ENCODE assay signal across 13 cellular contexts in genomic region chr1:43383449-43383848, GRCh38. TPM values are rescaled to one million over a fixed set of nuclear protein-coding genes. Genes with fewer than 3 reads are reported as not detected.
A peak's percentile ranks its signal among the peaks of the same experiment; 100 is the strongest.
DNase-seq lines count a peak whose midpoint lies in the region; ATAC-seq, FAIRE-seq and TF ChIP-seq lines count a peak whose summit lies in the region.
"Had no signal": no experiment of that assay in that cellular context is flagged by ENCODE, and none has a peak within 500 bp of the region (broad histone marks: within the 10 kb centered on the region; RNA-seq: fewer than 3 reads in every experiment).

No MANE protein-coding gene starts in this region.

- H3K14ac ChIP-seq in H9 (ENCODE audit: insufficient read depth, low read length), result no peak overlapping the region

- H2BK120ac ChIP-seq in H9 (ENCODE audit: low read depth, low read length, poor library complexity, severe bottlenecking), result no peak overlapping the region

- H3K9me3 ChIP-seq in H9 (ENCODE audit: control insufficient read depth, low read depth, low read length) (no peaks in the 10 kb centered on the region), heart right ventricle (no peaks in the 10 kb centered on the region)
- H3K9me3 ChIP-seq: esophagus muscularis mucosa, HAP-1, thyroid gland had no signal

- intact Hi-C loops in heart right ventricle (cut with DNase I), result loop anchor here in 6 of 10 donors (1.0 to 10.0 kb wide), 5 partner anchors 145 to 157 kb away; no protein-coding TSS in a partner anchor

- no peak overlapping the region for H2BK15ac ChIP-seq in H9 (ENCODE audit: low read depth, low read length)

- H3K9me3 Mint-ChIP-seq in H9, result no peaks in the 10 kb centered on the region
- no peaks in the 10 kb centered on the region for H3K9me3 Mint-ChIP-seq in progenitor cell of endocrine pancreas (ENCODE audit: low read depth)

- H3K27ac Mint-ChIP-seq in H9 (no peak overlapping the region), progenitor cell of endocrine pancreas (no peak overlapping the region)

- H3K36me3 ChIP-seq in heart right ventricle, result peaks cover 0 to 90% (median 43%) of the 10 kb centered on the region in 9 donors

- no peak overlapping the region for H3T11ph ChIP-seq in H9 (ENCODE audit: low read length)

- no peaks in the 10 kb centered on the region for H3K79me1 ChIP-seq in H9 (ENCODE audit: insufficient read depth, low read depth, low read length, poor library complexity, severe bottlenecking)

- no peak for FAIRE-seq in HTR-8/SVneo (lab: Jason Lieb, UNC)
- FAIRE-seq: islet of Langerhans had no signal

- H2BK20ac ChIP-seq in H9 (ENCODE audit: low read depth, low read length, poor library complexity, severe bottlenecking), result no peak overlapping the region

- peaks cover 5 to 61% (median 39%) of the 10 kb centered on the region in 3 experiments; a peak in 6 of 7 replicates for H3K36me3 Mint-ChIP-seq in H9 (ENCODE audit: insufficient read depth in 1 of 3, low read depth in 3 of 3)
- peaks cover 7% of the 10 kb centered on the region for H3K36me3 Mint-ChIP-seq in progenitor cell of endocrine pancreas (ENCODE audit: insufficient read depth)

- no peak overlapping the region for H2BK12ac ChIP-seq in H9 (ENCODE audit: insufficient read length, low read depth, low read length)

- H3K4me2 ChIP-seq in H9 (ENCODE audit: insufficient read depth, insufficient read length, low read length), result no peak overlapping the region

- no peak overlapping the region for H4K91ac ChIP-seq in H9 (ENCODE audit: insufficient read length, low read depth, low read length)

- peak; percentile 30; the same call in 2 of the 3 replicates for ATAC-seq in SK-N-SH treated with all-trans-retinoic acid at 6 μM for 48 hours
- peak; percentile 18 to 64 (median 48) for ATAC-seq in heart right ventricle
- ATAC-seq in HG02852 (IDR thresholded peaks at IDR 0.05; ENCODE audit: unreplicated experiment), result no peak

- no peaks in the 10 kb centered on the region; the same call in 1 of the 2 replicates for H3K79me2 ChIP-seq in H9 (ENCODE audit: insufficient read depth, low read length)

- DNase-seq in H9 (no peak), heart right ventricle (no peak), progenitor cell of endocrine pancreas (ENCODE audit: low spot score, unreplicated experiment) (no peak), activated gamma-delta T cell treated with Interleukin-2 at 50 U/mL for 16 hours (no peak), HTR-8/SVneo (ENCODE audit: insufficient read length, low spot score) (no peak), amniotic stem cell (lab: John Stamatoyannopoulos, UW) (no peak)
- DNase-seq: T-helper 9 cell had no signal

- H3K27ac ChIP-seq in H9 (ENCODE audit: insufficient read length, low read depth, low read length) (no peak overlapping the region), heart right ventricle (no peak overlapping the region)
- H3K27ac ChIP-seq: thyroid gland had no signal

- H3K4me3 ChIP-seq in heart right ventricle, result no peak overlapping the region
- H3K4me3 ChIP-seq: esophagus muscularis mucosa, HAP-1, thyroid gland had no signal

- TF ChIP-seq CTCF in H9 (conservative IDR thresholded peaks at IDR 0.05) (0 out of 3 replicates have a peak, but pooled peaks have one; percentile 10), heart right ventricle (IDR thresholded peaks at IDR 0.05) (peak in 6 of 9 donors; percentile 26 to 51 (median 46)), progenitor cell of endocrine pancreas (IDR thresholded peaks at IDR 0.05; ENCODE audit: unreplicated experiment) (peak; percentile 15)

- no peak overlapping the region for H2BK5ac ChIP-seq in H9 (ENCODE audit: insufficient read length, low read length)

- H3K4ac ChIP-seq in H9 (ENCODE audit: low read depth, low read length), result no peak overlapping the region

- H3K4me1 ChIP-seq in H9 (ENCODE audit: insufficient read depth, low read length) (no peaks in the 10 kb centered on the region), heart right ventricle (peaks cover 3 to 35% (median 30%) of the 10 kb centered on the region in 9 donors)
- H3K4me1 ChIP-seq: HAP-1 had no signal

- H3K9ac ChIP-seq in H9 (ENCODE audit: extremely low read depth, insufficient read length, low read length), result no peak overlapping the region

- no peaks in the 10 kb centered on the region for H3K23me2 ChIP-seq in H9 (ENCODE audit: insufficient read length, low read depth, low read length, poor library complexity, severe bottlenecking)

- H4K8ac ChIP-seq in H9 (replicated peaks; ENCODE audit: insufficient read length, low read depth, low read length), result no peak overlapping the region

- H3K27me3 ChIP-seq in H9 (ENCODE audit: insufficient read depth, low read length) (no peaks in the 10 kb centered on the region), heart right ventricle (no peaks in the 10 kb centered on the region)
- H3K27me3 ChIP-seq: esophagus muscularis mucosa, thyroid gland had no signal

- no peak overlapping the region for H3K18ac ChIP-seq in H9 (ENCODE audit: insufficient read length, low read depth, low read length)

- no peaks in the 10 kb centered on the region for H4K20me1 ChIP-seq in H9 (ENCODE audit: control insufficient read depth, insufficient read depth, insufficient read length)

- no CpG with 5 or more reads among the region's 2 CpGs for WGBS in H9 (ENCODE audit: extremely low coverage, insufficient read length, low lambda C conversion rate)
- WGBS in heart right ventricle, 2 donors, result 59 to 78% methylated on average over 2 of the region's 2 CpGs

- no peak overlapping the region for H2AK5ac ChIP-seq in H9 (ENCODE audit: insufficient read length, low read length)

- H3K27me3 Mint-ChIP-seq in H9 (ENCODE audit: low read depth) (no peaks in the 10 kb centered on the region), progenitor cell of endocrine pancreas (no peaks in the 10 kb centered on the region)

- H3K4me3 Mint-ChIP-seq in H9 (no peak overlapping the region), progenitor cell of endocrine pancreas (ENCODE audit: low read depth) (no peak overlapping the region)

- H3K23ac ChIP-seq in H9 (ENCODE audit: insufficient read length, low read depth, low read length), result no peak overlapping the region

- no peak overlapping the region for H4K5ac ChIP-seq in H9 (ENCODE audit: insufficient read length, low read depth, low read length)

- peaks cover 1 to 5% of the 10 kb centered on the region in 2 experiments for H3K4me1 Mint-ChIP-seq in H9
- H3K4me1 Mint-ChIP-seq in progenitor cell of endocrine pancreas (ENCODE audit: low read depth), result peaks cover under 1% of the 10 kb centered on the region

- H3K56ac ChIP-seq in H9 (ENCODE audit: insufficient read length, low read depth, low read length), result no peak overlapping the region

- no peak overlapping the region for H2AFZ ChIP-seq in H9 (ENCODE audit: low read length)

TF ChIP-seq in SK-N-SH treated with all-trans-retinoic acid at 6 μM for 48 hours, 23 proteins besides CTCF, POLR2A, EP300 and RAD21 (continues in another document):
- TF ChIP-seq TSHZ2 (CRISPR knock-in tag; IDR thresholded peaks at IDR 0.05), result no peak

RNA-seq across cellular contexts. Expression of gene MED8, which starts 6.2 kb away (rescaled TPM):
- total RNA-seq in H9 (2021), result 19.1 and 23.0 TPM in 2 replicates
- total RNA-seq in heart right ventricle, result 10 to 100 TPM; 10.5 to 22.5 (median 13.9) TPM
- 10 to 100 TPM; 11.8 to 32.4 TPM for polyA plus RNA-seq in heart right ventricle
- 30.2 and 30.4 TPM in 2 replicates for total RNA-seq in progenitor cell of endocrine pancreas

RNA-seq across cellular contexts. Expression of gene SZT2, which starts 6.2 kb away (rescaled TPM):
- total RNA-seq in H9 (2021) (14.8 and 16.8 TPM in 2 replicates), heart right ventricle (10 to 100 TPM; 20.5 to 38.3 (median 26.0) TPM), progenitor cell of endocrine pancreas (75.4 and 75.7 TPM in 2 replicates)
- polyA plus RNA-seq in heart right ventricle, result 10 to 100 TPM in 1 of 2 donors, 1 to 10 TPM in 1; 8.6 to 44.0 TPM

RNA-seq across cellular contexts. Expression of gene ELOVL1, which starts 15.6 kb away (rescaled TPM):
- 20.7 and 21.6 TPM in 2 replicates for total RNA-seq in H9 (2021)
- 10 to 100 TPM; 18.4 to 49.3 (median 28.3) TPM for total RNA-seq in heart right ventricle
- polyA plus RNA-seq in heart right ventricle, result 10 to 100 TPM; 24.3 to 82.0 TPM
- total RNA-seq in progenitor cell of endocrine pancreas, result 46.0 and 50.8 TPM in 2 replicates

RNA-seq across cellular contexts. Expression of gene CDC20, which starts 24.7 kb away (rescaled TPM):
- total RNA-seq in H9 (2021), result 246 and 251 TPM in 2 replicates
- total RNA-seq in heart right ventricle, result 1 to 10 TPM in 6 of 10 donors, under 1 TPM in 4; 0.15 to 9.6 (median 1.5) TPM
- polyA plus RNA-seq in heart right ventricle, result 1 to 10 TPM in 1 of 2 donors, under 1 TPM in 1; 0.49 to 1.2 TPM
- total RNA-seq in progenitor cell of endocrine pancreas, result 49.4 and 50.9 TPM in 2 replicates

RNA-seq across cellular contexts. Expression of gene MPL, which starts 45.8 kb away (rescaled TPM):
- total RNA-seq in H9 (2021) (0.35 TPM in 1 of 2 replicates, not detected in the other), heart right ventricle (1 to 10 TPM in 1 of 10 donors, under 1 TPM in 9; 0.21 to 1.2 (median 0.42) TPM), progenitor cell of endocrine pancreas (0.31 TPM in 1 of 2 replicates, not detected in the other)
- polyA plus RNA-seq in heart right ventricle, result under 1 TPM; 0.03 to 0.22 TPM
